Comparison of ENCODE assay signal across 10 cellular contexts in genomic region chr1:16371725-16372124, GRCh38. TPM values are rescaled to one million over a fixed set of nuclear protein-coding genes. Genes with fewer than 3 reads are reported as not detected.
DNase-seq lines count a peak whose midpoint lies in the region; ATAC-seq, FAIRE-seq and TF ChIP-seq lines count a peak whose summit lies in the region.
"Had no signal": no experiment of that assay in that cellular context is flagged by ENCODE, and none has a peak within 500 bp of the region (broad histone marks: within the 10 kb centered on the region; RNA-seq: fewer than 3 reads in every experiment).

No MANE protein-coding gene starts in this region.

- H3K9ac ChIP-seq in K562 (ENCODE audit: insufficient read depth in 1 of 2, low read depth in 2 of 2, low read length in 2 of 2), result no peak overlapping the region

- H3K79me2 ChIP-seq in GM23338 (replicated peaks; ENCODE audit: insufficient read depth), result peaks cover 94% of the 10 kb centered on the region
- peaks cover 93% of the 10 kb centered on the region for H3K79me2 ChIP-seq in K562 (ENCODE audit: control insufficient read depth, insufficient read depth, low read length)

- TF ChIP-seq CTCF in GM23338 (conservative IDR thresholded peaks at IDR 0.05; ENCODE audit: low read depth in 2 of 2) (no peak), K562 (IDR thresholded peaks at IDR 0.05 in 2 of 3, conservative IDR thresholded peaks at IDR 0.05 in 1 of 3; ENCODE audit: insufficient read depth in 2 of 3, low read depth in 1 of 3, low read length in 3 of 3) (no peak), thyroid gland (IDR thresholded peaks at IDR 0.05) (no peak)

- BruUV-seq in K562 (replicated peaks; lab: Mats Ljungman, UMichigan), result no TSS peak

- H3K4me1 ChIP-seq in GM23338 (ENCODE audit: insufficient read depth) (peaks cover 44% of the 10 kb centered on the region), K562 (replicated peaks in 1 of 2; ENCODE audit: control insufficient read depth in 2 of 2, insufficient read depth in 2 of 2, low read length in 2 of 2) (peaks cover 12 to 27% of the 10 kb centered on the region in 2 experiments), thyroid gland (peaks cover 31 to 54% of the 10 kb centered on the region in 2 donors)

- POLR2A ChIA-PET in K562 (lab: Yijun Ruan, JAX), result no interaction called here

- no peaks in the 10 kb centered on the region for H3K9me3 ChIP-seq in K562 (replicated peaks; ENCODE audit: control insufficient read depth, insufficient read depth, low read depth, low read length)
- no peaks in the 10 kb centered on the region for H3K9me3 ChIP-seq in thyroid gland
- H3K9me3 ChIP-seq: HAP-1 had no signal

- intact Hi-C loops in K562 (cut with micrococcal nuclease), result no loop called here
- intact Hi-C loops in thyroid gland (cut with DNase I), result no loop called here

- H3K4me2 ChIP-seq in GM23338 (no peak overlapping the region), K562 (ENCODE audit: insufficient read depth, low read length) (no peak overlapping the region)

- H3K4me1 Mint-ChIP-seq in GM23338, result peaks cover 43% of the 10 kb centered on the region

- H3K27ac Mint-ChIP-seq in GM23338, result peak overlapping the region; percentile 44; the same call in 1 of the 2 replicates

- in situ Hi-C loops in K562 (cut with MboI), result no loop called here

- H3K27ac ChIP-seq in GM23338 (ENCODE audit: low read depth), result no peak overlapping the region
- no peak overlapping the region for H3K27ac ChIP-seq in K562 (ENCODE audit: extremely low read depth, low read depth, low read length)
- H3K27ac ChIP-seq in thyroid gland, result no peak overlapping the region
- H3K27ac ChIP-seq: epithelial cell of prostate had no signal

- ATAC-seq in GM23338 (no peak), K562 (no peak), GM21723 (IDR thresholded peaks at IDR 0.05; ENCODE audit: unreplicated experiment) (no peak)

- H4K20me1 ChIP-seq in GM23338 (replicated peaks; ENCODE audit: insufficient read depth) (peaks cover 71% of the 10 kb centered on the region), K562 (replicated peaks; ENCODE audit: control insufficient read depth, insufficient read depth, low read length) (peaks cover 54% of the 10 kb centered on the region)

- peaks cover 16% of the 10 kb centered on the region; the same call in 2 of the 3 replicates for H3K36me3 Mint-ChIP-seq in GM23338 (ENCODE audit: low read depth)

- H3F3A ChIP-seq in GM23338 (replicated peaks; ENCODE audit: low read depth), result 0 out of 2 replicates have a peak, but pooled peaks cover 14% of the 10 kb centered on the region

- no peak overlapping the region for H3K4me3 Mint-ChIP-seq in GM23338

- TF ChIP-seq RAD21 in K562 (CRISPR knock-in tag; conservative IDR thresholded peaks at IDR 0.05 in 1 of 2, IDR thresholded peaks at IDR 0.05 in 1 of 2), result no peak

- TF ChIP-seq EP300 in K562 (IDR thresholded peaks at IDR 0.05; ENCODE audit: low read length), result no peak

- H3K9me1 ChIP-seq in K562 (ENCODE audit: control insufficient read depth, insufficient read depth, low read length), result no peaks in the 10 kb centered on the region

- WGBS in K562 (ENCODE audit: insufficient coverage, low coverage, missing lambda C conversion rate), result 89% methylated on average over 5 of the region's 5 CpGs
- WGBS in thyroid gland, 2 donors, result 83 to 89% methylated on average over 5 of the region's 5 CpGs

- H3K9me3 Mint-ChIP-seq in GM23338, result no peaks in the 10 kb centered on the region; the same call in 2 of the 3 replicates

- H3K27me3 Mint-ChIP-seq in GM23338 (ENCODE audit: insufficient read depth, low read depth, poor library complexity), result peaks cover 11% of the 10 kb centered on the region

- no peaks in the 10 kb centered on the region for H3K27me3 ChIP-seq in GM23338 (ENCODE audit: insufficient read depth)
- H3K27me3 ChIP-seq in K562 (ENCODE audit: control insufficient read depth in 2 of 2, insufficient read depth in 2 of 2, low read length in 2 of 2), result no peaks in the 10 kb centered on the region
- no peaks in the 10 kb centered on the region for H3K27me3 ChIP-seq in thyroid gland

- no peak overlapping the region for H2AFZ ChIP-seq in GM23338
- no peak overlapping the region for H2AFZ ChIP-seq in K562 (ENCODE audit: low read depth, low read length)

- H3K9me2 ChIP-seq in GM23338 (ENCODE audit: insufficient read depth), result no peaks in the 10 kb centered on the region

- CTCF ChIA-PET in K562 (lab: Yijun Ruan, JAX; ENCODE audit: low intra/inter-chr PET ratio), result no interaction called here

- TF ChIP-seq POLR2A in K562 (conservative IDR thresholded peaks at IDR 0.05), result no peak
- TF ChIP-seq POLR2A in thyroid gland (IDR thresholded peaks at IDR 0.05), result no peak

- FAIRE-seq in K562 (lab: Jason Lieb, UNC), result no peak

- H3K4me3 ChIP-seq in GM23338, result no peak overlapping the region
- no peak overlapping the region for H3K4me3 ChIP-seq in K562
- H3K4me3 ChIP-seq in thyroid gland (replicated peaks in 1 of 3), result no peak overlapping the region
- H3K4me3 ChIP-seq: HAP-1 had no signal

- DNase-seq in GM23338 (ENCODE audit: low spot score) (no peak), RKO (ENCODE audit: low spot score) (peak; percentile 54), K562 (ENCODE audit: extremely low read depth in 1 of 4, low spot score in 3 of 4) (peak in 1 of 4 experiments; percentile 3), pulmonary artery endothelial cell (ENCODE audit: low read depth, low spot score) (peak; percentile 65), thyroid gland (no peak), hepatic stellate cell (ENCODE audit: low spot score) (no peak)
- DNase-seq: NCI-H524 treated with DMSO at 0.1 percent for 48 hours had no signal

- H3K36me3 ChIP-seq in GM23338 (ENCODE audit: insufficient read depth) (no peaks in the 10 kb centered on the region), K562 (ENCODE audit: control insufficient read depth, insufficient read depth, low read length) (peaks cover 29% of the 10 kb centered on the region; the same call in 2 of the 3 replicates), thyroid gland (no peaks in the 10 kb centered on the region)

TF ChIP-seq in GM23338, 12 proteins besides CTCF, POLR2A, EP300 and RAD21 (continues in another document):
- TF ChIP-seq STAT1 (IDR thresholded peaks at IDR 0.05; ENCODE audit: unreplicated experiment) (no peak), JUNB (IDR thresholded peaks at IDR 0.05; ENCODE audit: unreplicated experiment) (no peak), EZH2phosphoT487 (IDR thresholded peaks at IDR 0.05; ENCODE audit: unreplicated experiment) (no peak), ZNF114 (CRISPR knock-in tag; IDR thresholded peaks at IDR 0.05) (no peak)

RNA-seq across cellular contexts. Expression of gene SZRD1, which starts 4.7 kb away (rescaled TPM):
- 70.9 and 73.9 TPM in 2 replicates for total RNA-seq in GM23338 (2014; rRNA removed; shearing (Covaris generic))
- 32.5 and 33.6 TPM in 2 replicates for polyA plus RNA-seq in GM23338 (2016; fragmentation: Nextera tagmentation; extraction: Ambion mirVana)
- total RNA-seq in K562 (2011; cell fraction: chromatin; rRNA removed; ENCODE audit: low replicate concordance), result 32.7 and 51.8 TPM in 2 replicates
- 40.4 and 41.1 TPM in 2 replicates for total RNA-seq in K562 (2011; cell fraction: nucleolus; rRNA removed)
- total RNA-seq in K562 (2011; cell fraction: nucleoplasm; rRNA removed), result 47.8 and 68.1 TPM in 2 replicates
- total RNA-seq in K562 (2014; rRNA removed), result 72.9 and 112 TPM in 2 replicates
- 48.5 and 53.3 TPM in 2 replicates for total RNA-seq in K562 (2014; rRNA removed; fragmentation: Illumina TruSeq; extraction: Trizol)
- total RNA-seq in K562 (2015; rRNA removed; fragmentation: Illumina TruSeq; extraction: Trizol), result 80.1 and 88.3 TPM in 2 replicates
- total RNA-seq in K562 (2021), result 145 and 149 TPM in 2 replicates
- 82.5 and 83.2 TPM in 2 replicates for polyA plus RNA-seq in K562 (2011; rRNA removed)
- polyA plus RNA-seq in K562 (2011; cell fraction: cytosol; rRNA removed), result 119 and 167 TPM in 2 replicates
- polyA plus RNA-seq in K562 (2011; cell fraction: nucleus; rRNA removed), result 47.8 and 62.7 TPM in 2 replicates
- polyA plus RNA-seq in K562 (2012), result 91.4 and 111 TPM in 2 replicates
- polyA plus RNA-seq in K562 (2014; fragmentation: Illumina TruSeq; extraction: Trizol), result 143 and 171 TPM in 2 replicates
- 1 to 10 TPM; 3.9 to 7.2 TPM for polyA plus RNA-seq in K562 (2014; fragmentation: Nextera tagmentation; extraction: Ambion mirVana)
- 82.5 and 110 TPM in 2 replicates for polyA plus RNA-seq in K562 (2014; rRNA removed)
- polyA minus RNA-seq in K562 (2011; rRNA and poly(A)+ RNA removed), result 36.0 and 46.5 TPM in 2 replicates
- polyA minus RNA-seq in K562 (2011; cell fraction: cytosol; rRNA and poly(A)+ RNA removed), result 60.6 and 62.5 TPM in 2 replicates
- 12.4 and 16.3 TPM in 2 replicates for polyA minus RNA-seq in K562 (2011; cell fraction: nucleus; rRNA and poly(A)+ RNA removed)
- 35.5 and 37.4 TPM in 2 replicates for total RNA-seq in pulmonary artery endothelial cell
- total RNA-seq in thyroid gland, result 10 to 100 TPM; 59.4 to 82.8 (median 74.4) TPM

RNA-seq across cellular contexts. Expression of gene FBXO42, which starts 19.4 kb away (rescaled TPM):
- 18.1 and 20.7 TPM in 2 replicates for total RNA-seq in GM23338 (2014; rRNA removed; shearing (Covaris generic))
- polyA plus RNA-seq in GM23338 (2016; fragmentation: Nextera tagmentation; extraction: Ambion mirVana) (5.2 and 6.0 TPM in 2 replicates), K562 (2011; rRNA removed) (23.6 and 37.6 TPM in 2 replicates), K562 (2014; fragmentation: Illumina TruSeq; extraction: Trizol) (20.8 and 24.8 TPM in 2 replicates), K562 (2014; fragmentation: Nextera tagmentation; extraction: Ambion mirVana) (1 to 10 TPM; 7.2 to 8.0 TPM), K562 (2014; rRNA removed) (15.4 and 20.1 TPM in 2 replicates)
- 67.9 and 105 TPM in 2 replicates for total RNA-seq in K562 (2011; cell fraction: chromatin; rRNA removed; ENCODE audit: low replicate concordance)
- total RNA-seq in K562 (2011; cell fraction: nucleolus; rRNA removed), result 41.7 and 47.5 TPM in 2 replicates
- 69.1 and 89.4 TPM in 2 replicates for total RNA-seq in K562 (2011; cell fraction: nucleoplasm; rRNA removed)
- total RNA-seq in K562 (2014; rRNA removed) (11.6 and 13.6 TPM in 2 replicates), K562 (2014; rRNA removed; fragmentation: Illumina TruSeq; extraction: Trizol) (14.6 and 17.4 TPM in 2 replicates), K562 (2015; rRNA removed; fragmentation: Illumina TruSeq; extraction: Trizol) (15.5 and 17.5 TPM in 2 replicates), K562 (2021) (21.2 and 24.1 TPM in 2 replicates), pulmonary artery endothelial cell (8.2 and 13.3 TPM in 2 replicates), thyroid gland (10 to 100 TPM; 24.3 to 41.9 (median 31.9) TPM)
- 26.7 and 30.1 TPM in 2 replicates for polyA plus RNA-seq in K562 (2011; cell fraction: cytosol; rRNA removed)
- 48.3 and 53.6 TPM in 2 replicates for polyA plus RNA-seq in K562 (2011; cell fraction: nucleus; rRNA removed)
- polyA plus RNA-seq in K562 (2012), result 17.4 and 33.7 TPM in 2 replicates
- polyA minus RNA-seq in K562 (2011; rRNA and poly(A)+ RNA removed), result 31.9 and 41.8 TPM in 2 replicates
- 13.6 and 19.1 TPM in 2 replicates for polyA minus RNA-seq in K562 (2011; cell fraction: cytosol; rRNA and poly(A)+ RNA removed)
- 13.2 and 26.5 TPM in 2 replicates for polyA minus RNA-seq in K562 (2011; cell fraction: nucleus; rRNA and poly(A)+ RNA removed)

Comparison
In these comparisons a context has a peak if more than half of its experiments do, and no peak if none do; other contexts are left out.
1. DNase-seq: peak in RKO (single experiment) and pulmonary artery endothelial cell (single experiment); none in GM23338 (single experiment), thyroid gland (0 of 2) and hepatic stellate cell (single experiment).